In genomic region chr18:31103423-31103822, GRCh38 we compare ENCODE assay signal across 32 cellular contexts. TPM values are rescaled to one million over a fixed set of nuclear protein-coding genes. Genes with fewer than 3 reads are reported as not detected.
DNase-seq lines count a peak whose midpoint lies in the region; ATAC-seq, FAIRE-seq and TF ChIP-seq lines count a peak whose summit lies in the region.
"Had no signal": no experiment of that assay in that cellular context is flagged by ENCODE, and none has a peak within 500 bp of the region (broad histone marks: within the 10 kb centered on the region; RNA-seq: fewer than 3 reads in every experiment).

No MANE protein-coding gene starts in this region.

- no peak overlapping the region for H3K27ac Mint-ChIP-seq in WTC11
- H3K27ac Mint-ChIP-seq in glutamatergic neuron (ENCODE audit: unreplicated experiment) = peak overlapping the region; percentile 63
- H3K27ac Mint-ChIP-seq in HFFc6 = no peak overlapping the region
- H3K27ac Mint-ChIP-seq: activated T-cell treated with anti-CD3 and anti-CD28 coated beads, Interleukin-2, amount 50 U/mL, for 72 hours; dendritic cell treated with granulocyte-macrophage colony-stimulating factor and Interleukin-4, amounts not matched to agents 40 ng/mL and 50 ng/mL, for 4 days; natural killer cell treated with Interleukin-12 subunit alpha and Interleukin-12 subunit beta and Interleukin-15 and Interleukin-18, amount 100 ng/mL, for 72 hours had no signal

- H3K4me3 ChIP-seq in lower leg skin (ENCODE audit: low read depth, poor library complexity, severe bottlenecking) = no peak overlapping the region
- H3K4me3 ChIP-seq: esophagus muscularis mucosa, GM23248, heart right ventricle, lower lobe of right lung, ovary, SK-N-MC, skin epidermis, testis had no signal

- DNase-seq in DMS53 (lab: John Stamatoyannopoulos, UW) (peak; percentile 7), DMS53 treated with DMSO at 0.1 percent for 48 hours (lab: John Stamatoyannopoulos, UW; ENCODE audit: unreplicated experiment) (no peak), WTC11 (ENCODE audit: low spot score) (no peak), glutamatergic neuron (no peak), retina (peak; percentile 7), HFFc6 (no peak), HTR-8/SVneo (ENCODE audit: insufficient read length, low spot score) (no peak), lower leg skin (ENCODE audit: low spot score in 2 of 2) (no peak)
- DNase-seq: activated CD4-positive, alpha-beta T cell treated with anti-CD3 and anti-CD28 coated beads, Interleukin-2, amount 50 U/mL, for 48 hours; activated naive CD4-positive, alpha-beta T cell; activated T-cell treated with anti-CD3 and anti-CD28 coated beads, Interleukin-2, amount 50 U/mL, for 72 hours; DND-41; foreskin melanocyte; GF-D8; GM23248; heart right ventricle; lower lobe of right lung; NCI-H1436 treated with DMSO at 0.1 percent for 48 hours; ovary; stimulated activated naive CD4-positive, alpha-beta T cell treated with Interleukin-2 at 50 U/mL for 16 hours; testis had no signal

- H3K4me1 Mint-ChIP-seq in WTC11 (peaks cover 32% of the 10 kb centered on the region), glutamatergic neuron (ENCODE audit: low read depth, unreplicated experiment) (peaks cover 29% of the 10 kb centered on the region), HFFc6 (ENCODE audit: low read depth) (no peaks in the 10 kb centered on the region)

- no peaks in the 10 kb centered on the region for H3K27me3 Mint-ChIP-seq in WTC11 (ENCODE audit: low read depth)
- H3K27me3 Mint-ChIP-seq in glutamatergic neuron (ENCODE audit: unreplicated experiment) = peaks cover 17% of the 10 kb centered on the region
- H3K27me3 Mint-ChIP-seq in HFFc6 (ENCODE audit: insufficient read depth) = no peaks in the 10 kb centered on the region; the same call in 1 of the 2 replicates

- CTCF ChIA-PET in WTC11 (lab: Charles Lee) = no interaction called here

- POLR2A ChIA-PET in WTC11 (lab: Charles Lee) = no interaction called here

- FAIRE-seq in HTR-8/SVneo (lab: Jason Lieb, UNC) = no peak
- FAIRE-seq: urothelium cell line had no signal

- TF ChIP-seq POLR2A in lower leg skin (IDR thresholded peaks at IDR 0.05) = no peak

- 49 to 53% methylated on average over 3 of the region's 3 CpGs for whole genome bisulfite sequencing in lower leg skin, 2 donors

- H3K4me3 Mint-ChIP-seq in WTC11 (peak overlapping the region; percentile 87; the same call in 1 of the 2 replicates), glutamatergic neuron (ENCODE audit: unreplicated experiment) (peak overlapping the region; percentile 61), HFFc6 (no peak overlapping the region)
- H3K4me3 Mint-ChIP-seq: activated T-cell treated with anti-CD3 and anti-CD28 coated beads, Interleukin-2, amount 50 U/mL, for 72 hours; dendritic cell treated with granulocyte-macrophage colony-stimulating factor and Interleukin-4, amounts not matched to agents 40 ng/mL and 50 ng/mL, for 4 days; natural killer cell treated with Interleukin-12 subunit alpha and Interleukin-12 subunit beta and Interleukin-15 and Interleukin-18, amount 100 ng/mL, for 72 hours had no signal

- H3K9me3 Mint-ChIP-seq in WTC11 (no peaks in the 10 kb centered on the region), glutamatergic neuron (ENCODE audit: unreplicated experiment) (peaks cover 22% of the 10 kb centered on the region), HFFc6 (peaks cover 46% of the 10 kb centered on the region)
- H3K9me3 Mint-ChIP-seq: dendritic cell treated with granulocyte-macrophage colony-stimulating factor and Interleukin-4, amounts not matched to agents 40 ng/mL and 50 ng/mL, for 4 days had no signal

- no peak for ATAC-seq in WTC11
- ATAC-seq: activated CD4-positive, CD25-positive, alpha-beta regulatory T cell treated with anti-CD3 and anti-CD28 coated beads, Interleukin-2, amount 50 U/mL, for 24 hours; activated T-cell treated with anti-CD3 and anti-CD28 coated beads, Interleukin-2, amount 50 U/mL, for 72 hours; heart right ventricle; lower lobe of right lung; natural killer cell treated with Interleukin-12 subunit alpha and Interleukin-12 subunit beta and Interleukin-15 and Interleukin-18, amount 100 ng/mL, for 72 hours had no signal

- TF ChIP-seq CTCF in WTC11 (IDR thresholded peaks at IDR 0.05) = no peak
- TF ChIP-seq CTCF in glutamatergic neuron (IDR thresholded peaks at IDR 0.05; ENCODE audit: partially characterized antibody, unreplicated experiment) = no peak
- TF ChIP-seq CTCF in HFFc6 (IDR thresholded peaks at IDR 0.05) = no peak
- TF ChIP-seq CTCF in lower leg skin (IDR thresholded peaks at IDR 0.05) = no peak

- no peaks in the 10 kb centered on the region for H3K36me3 Mint-ChIP-seq in WTC11
- no peaks in the 10 kb centered on the region for H3K36me3 Mint-ChIP-seq in glutamatergic neuron (ENCODE audit: unreplicated experiment)
- no peaks in the 10 kb centered on the region for H3K36me3 Mint-ChIP-seq in HFFc6 (ENCODE audit: low read depth)

- intact Hi-C loops in lower leg skin (cut with DNase I; ENCODE audit: low total_unique reads) = no loop called here

TF ChIP-seq in WTC11, 78 proteins besides CTCF, POLR2A, EP300 and RAD21:
- TF ChIP-seq ERG (CRISPR knock-in tag; IDR thresholded peaks at IDR 0.05) (no peak), ZNF121 (CRISPR knock-in tag; IDR thresholded peaks at IDR 0.05) (no peak), HMGXB4 (CRISPR knock-in tag; IDR thresholded peaks at IDR 0.05) (no peak), OVOL2 (CRISPR knock-in tag; IDR thresholded peaks at IDR 0.05; ENCODE audit: borderline replicate concordance) (no peak), NR3C1 (CRISPR knock-in tag; conservative IDR thresholded peaks at IDR 0.05; ENCODE audit: low read depth) (no peak)

RNA-seq across cellular contexts. Expression of gene DSC2, which starts 1.2 kb away (rescaled TPM):
- total RNA-seq in WTC11 (2021) (27.0 to 29.8 TPM (median 28.3 TPM) in 3 replicates), glutamatergic neuron (ENCODE audit: unreplicated experiment) (31.4 TPM), lower leg skin (10 to 100 TPM; 20.0 to 35.7 (median 26.8) TPM)
- total RNA-seq in HFFc6 (2021; fragmentation: NEBNext Ultra II Directional; extraction: Animal tissue kit (Norgen Biotek cat#: 25700)) = not detected
- total RNA-seq: activated T-cell treated with anti-CD3 and anti-CD28 coated beads, Interleukin-2, amount 50 U/mL, for 72 hours; GM23248; LHCN-M2; natural killer cell treated with Interleukin-12 subunit alpha and Interleukin-12 subunit beta and Interleukin-15 and Interleukin-18, amount 100 ng/mL, for 72 hours; T-helper 1 cell treated with Interleukin-12 subunit alpha and Interleukin-12 subunit beta and Interleukin-4 antibody, amounts not matched to agents 30 ng/mL and 1 ng/mL, for 36 hours had no signal

RNA-seq across cellular contexts. Expression of gene DSC1, which starts 59.2 kb away (rescaled TPM):
- total RNA-seq in WTC11 (2021) (not detected in 3 replicates), glutamatergic neuron (ENCODE audit: unreplicated experiment) (not detected), lower leg skin (1,000 to 10,000 TPM in 1 of 4 donors, 100 to 1,000 TPM in 3; 519 to 1,039 (median 786) TPM)
- not detected for total RNA-seq in HFFc6 (2021; fragmentation: NEBNext Ultra II Directional; extraction: Animal tissue kit (Norgen Biotek cat#: 25700))
- total RNA-seq: esophagus muscularis mucosa; GM23248; LHCN-M2; lower lobe of right lung; mucosa of gallbladder; natural killer cell treated with Interleukin-12 subunit alpha and Interleukin-12 subunit beta and Interleukin-15 and Interleukin-18, amount 100 ng/mL, for 72 hours; renal cortical epithelial cell; T-helper 1 cell treated with Interleukin-12 subunit alpha and Interleukin-12 subunit beta and Interleukin-4 antibody, amounts not matched to agents 30 ng/mL and 1 ng/mL, for 36 hours had no signal

Comparison
In these comparisons a context has a peak if more than half of its experiments do, and no peak if none do; other contexts are left out.
1. DNase-seq: peak in DMS53 (single experiment) and retina (single experiment); none in DMS53 treated with DMSO at 0.1 percent for 48 hours (single experiment), WTC11 (single experiment), glutamatergic neuron (single experiment), HFFc6 (single experiment), HTR-8/SVneo (single experiment) and lower leg skin (0 of 2).
2. RNA of gene DSC2, which starts 1.2 kb away (total RNA-seq): 31.4 TPM in glutamatergic neuron (single experiment), 27.0 to 29.8 TPM in WTC11 and 20.0 to 35.7 TPM in lower leg skin; not detected in HFFc6; every median in the first group is over 10 times any median in the second.
3. RNA of gene DSC1, which starts 59.2 kb away (total RNA-seq): 519 to 1,039 TPM in lower leg skin; not detected in glutamatergic neuron (single experiment), not detected in WTC11 and not detected in HFFc6; every median in the first group is over 100 times any median in the second.